ENCODE assay signal across 15 cellular contexts in the genomic region with DNA sequence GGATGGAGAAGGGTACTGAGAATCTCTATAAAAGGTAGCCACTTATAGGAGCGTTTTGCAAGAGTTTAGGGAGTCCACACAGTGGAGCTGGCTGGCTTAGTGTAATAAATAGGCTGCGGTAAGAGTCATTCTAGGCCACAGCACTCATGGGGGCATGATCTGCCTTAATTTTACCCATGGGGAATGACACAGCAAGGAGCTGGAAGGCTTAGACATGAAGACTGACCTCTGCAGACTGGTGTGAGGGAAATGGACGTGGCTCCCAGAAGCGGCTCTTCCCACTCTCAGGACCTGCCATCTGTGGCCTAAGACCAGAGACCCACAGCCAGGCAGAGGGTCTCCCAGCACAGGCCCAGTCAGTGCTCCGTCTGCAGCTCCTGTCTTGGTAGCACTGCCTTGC.
DNase-seq lines count a peak whose midpoint lies in the region; ATAC-seq and TF ChIP-seq lines count a peak whose summit lies in the region.
"Had no signal": no experiment of that assay in that cellular context is flagged by ENCODE, and none has a peak within 500 bp of the region (broad histone marks: within the 10 kb centered on the region; RNA-seq: fewer than 3 reads in every experiment).

No MANE protein-coding gene starts in this region.

- H3K4me2 ChIP-seq in trophoblast cell (ENCODE audit: low read length), result no peak overlapping the region

- DNase-seq in AG10803 (ENCODE audit: low read depth), result peak; percentile 50
- DNase-seq in T1000 (lab: John Stamatoyannopoulos, UW), result peak; percentile 81
- DNase-seq in heart left ventricle, result peak in 2 of 5 donors; percentile 38 to 46
- no peak for DNase-seq in trophoblast cell
- no peak for DNase-seq in KBM-7
- DNase-seq in superior temporal gyrus (ENCODE audit: extremely low spot score), result no peak
- no peak for DNase-seq in activated CD4-positive, CD25-positive, alpha-beta regulatory T cell (lab: John Stamatoyannopoulos, UW)
- DNase-seq: activated CD4-positive, alpha-beta T cell treated with anti-CD3 and anti-CD28 coated beads for 48 hours; activated naive CD4-positive, alpha-beta T cell treated with anti-CD3 and anti-CD28 coated beads for 36 hours; immature natural killer cell; KG1; NCI-H1436; NCI-H446 treated with DMSO at 0.1 percent for 48 hours had no signal

- WGBS in heart left ventricle, 4 donors, result 66 to 83% (median 71%) methylated on average over 4 to 5 of the region's 5 CpGs
- no CpG with 5 or more reads among the region's 5 CpGs for WGBS in trophoblast cell (ENCODE audit: extremely low coverage, insufficient coverage, insufficient read length)

- no peak overlapping the region for H4K12ac ChIP-seq in trophoblast cell (ENCODE audit: low read depth, low read length)

- no peak overlapping the region for H2BK5ac ChIP-seq in trophoblast cell (ENCODE audit: low read depth, low read length, poor library complexity)

- H2BK120ac ChIP-seq in trophoblast cell (ENCODE audit: insufficient read depth, low read length, poor library complexity), result no peak overlapping the region

- no peak overlapping the region for H4K8ac ChIP-seq in trophoblast cell (ENCODE audit: low read depth, low read length)

- H2BK12ac ChIP-seq in trophoblast cell (ENCODE audit: low read length), result no peak overlapping the region

- H3K79me1 ChIP-seq in trophoblast cell (ENCODE audit: low read length), result no peaks in the 10 kb centered on the region

- no peak for TF ChIP-seq CTCF in AG10803 (conservative IDR thresholded peaks at IDR 0.05; ENCODE audit: low read length)
- no peak for TF ChIP-seq CTCF in heart left ventricle (IDR thresholded peaks at IDR 0.05)

- no peaks in the 10 kb centered on the region for H3K79me2 ChIP-seq in trophoblast cell (ENCODE audit: control insufficient read depth, insufficient read depth, low read length, poor library complexity)

- no peak for TF ChIP-seq POLR2A in heart left ventricle (IDR thresholded peaks at IDR 0.05)

- H3K4me1 ChIP-seq in heart left ventricle, result peaks cover 0 to 37% (median 19%) of the 10 kb centered on the region in 12 donors
- H3K4me1 ChIP-seq in trophoblast cell (ENCODE audit: control insufficient read depth in 1 of 2, insufficient read depth in 2 of 2, low read length in 2 of 2), result peaks cover 2% of the 10 kb centered on the region in 2 experiments
- H3K4me1 ChIP-seq: breast epithelium had no signal

- no peak overlapping the region for H3K18ac ChIP-seq in trophoblast cell (ENCODE audit: low read length)

- H4K91ac ChIP-seq in trophoblast cell (ENCODE audit: low read depth, low read length), result peak overlapping the region; percentile 17

- H3K36me3 ChIP-seq in heart left ventricle (no peaks in the 10 kb centered on the region), trophoblast cell (ENCODE audit: control insufficient read depth in 1 of 2, insufficient read depth in 2 of 2, low read length in 2 of 2) (no peaks in the 10 kb centered on the region)
- H3K36me3 ChIP-seq: breast epithelium had no signal

- intact Hi-C loops in heart left ventricle (cut with DNase I), result loop anchor here in 1 of 10 donors (5.0 kb wide), 1 partner anchor 59 kb away; no protein-coding TSS in a partner anchor

- H2AFZ ChIP-seq in trophoblast cell (ENCODE audit: insufficient read depth, low read length, poor library complexity), result no peak overlapping the region

- no peak overlapping the region for H2AK5ac ChIP-seq in trophoblast cell (ENCODE audit: low read length)

- H3K9me3 ChIP-seq in heart left ventricle (no peaks in the 10 kb centered on the region), trophoblast cell (ENCODE audit: insufficient read depth, low read depth, low read length) (no peaks in the 10 kb centered on the region)
- H3K9me3 ChIP-seq: breast epithelium had no signal

- H3K23ac ChIP-seq in trophoblast cell (ENCODE audit: low read length), result peak overlapping the region; percentile 14

- no peak overlapping the region for H3K4me3 ChIP-seq in AG10803 (ENCODE audit: low read length)
- no peak overlapping the region for H3K4me3 ChIP-seq in heart left ventricle
- no peak overlapping the region for H3K4me3 ChIP-seq in trophoblast cell (ENCODE audit: low read depth, low read length)
- H3K4me3 ChIP-seq: breast epithelium had no signal

- peak; percentile 24 to 90 (median 75) for ATAC-seq in heart left ventricle
- no peak for ATAC-seq in GM21825 (IDR thresholded peaks at IDR 0.05; ENCODE audit: unreplicated experiment)

- in situ Hi-C loops in KBM-7 (cut with MboI; ENCODE audit: low pct_unique_long_range_greater_than_20kb, low sequenced_read_pairs), result no loop called here

- no peak overlapping the region for H3K14ac ChIP-seq in trophoblast cell (ENCODE audit: low read length)

- H3K27me3 ChIP-seq in heart left ventricle (no peaks in the 10 kb centered on the region), trophoblast cell (ENCODE audit: insufficient read depth, low read length) (no peaks in the 10 kb centered on the region)
- H3K27me3 ChIP-seq: breast epithelium had no signal

- H3K27ac ChIP-seq in heart left ventricle (peak overlapping the region in 2 of 12 donors; percentile 19 to 30), trophoblast cell (ENCODE audit: low read depth, low read length) (no peak overlapping the region)
- H3K27ac ChIP-seq: breast epithelium had no signal

- H3K9ac ChIP-seq in trophoblast cell (ENCODE audit: low read length), result no peak overlapping the region

- no peak overlapping the region for H3K4ac ChIP-seq in trophoblast cell (ENCODE audit: low read depth, low read length)

Comparison
In these comparisons a context has a peak if more than half of its experiments do, and no peak if none do; other contexts are left out.
1. DNase-seq: peak in AG10803 (single experiment) and T1000 (single experiment); none in trophoblast cell (0 of 2), KBM-7 (single experiment), superior temporal gyrus (single experiment) and activated CD4-positive, CD25-positive, alpha-beta regulatory T cell (0 of 4).